1 cellular context compared by ENCODE assay signal in genomic region chr15:58555168-58556027, GRCh38.
TF ChIP-seq lines count a peak whose summit lies in the region.

No MANE protein-coding gene starts in this region.

TF ChIP-seq in GM23338, 12 proteins besides CTCF, POLR2A, EP300 and RAD21 (continued from another document):
- no peak for TF ChIP-seq ZNF462 (CRISPR knock-in tag; IDR thresholded peaks at IDR 0.05)
